Comparison of ENCODE assay signal across 8 cellular contexts in the genomic region with DNA sequence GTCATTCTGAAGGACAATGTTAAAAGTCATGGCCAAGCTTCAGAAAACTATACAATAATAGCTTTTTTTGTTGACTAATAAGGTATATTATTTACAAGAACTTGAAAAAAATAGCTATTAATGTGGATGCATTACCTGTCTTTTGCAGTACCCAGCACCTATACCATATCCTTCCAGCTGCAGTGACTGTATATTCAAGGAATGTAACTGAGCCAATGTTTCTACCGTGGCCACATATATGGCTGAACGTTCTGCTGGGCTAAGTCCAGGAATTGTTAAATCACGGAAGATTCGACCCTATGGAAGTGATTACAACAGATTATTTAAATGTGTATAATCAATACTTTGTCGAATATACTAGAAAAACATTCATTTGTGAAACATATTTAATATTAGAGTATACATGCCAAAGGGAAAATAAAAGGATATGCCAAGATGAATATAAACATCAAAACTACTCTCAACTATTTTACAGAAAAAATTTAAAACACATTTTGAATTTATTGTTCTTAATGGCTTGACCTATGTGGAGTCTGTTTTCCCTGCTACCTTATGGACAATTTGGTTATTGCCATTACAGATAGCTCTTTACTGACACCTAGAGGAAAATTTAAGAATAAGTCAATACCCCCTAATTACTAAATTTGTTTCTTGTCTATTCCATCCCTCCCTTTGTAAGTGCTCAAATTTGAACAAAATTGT. TPM values are rescaled to one million over a fixed set of nuclear protein-coding genes. Genes with fewer than 3 reads are reported as not detected.
DNase-seq lines count a peak whose midpoint lies in the region; ATAC-seq, FAIRE-seq and TF ChIP-seq lines count a peak whose summit lies in the region.

No MANE protein-coding gene starts in this region.

- H3K23me2 ChIP-seq in H9 (ENCODE audit: insufficient read length, low read depth, low read length, poor library complexity, severe bottlenecking): no peaks in the 10 kb centered on the region

- H2AFZ ChIP-seq in H9 (ENCODE audit: low read length): no peak overlapping the region

- H3K4me3 Mint-ChIP-seq in CD4-positive, alpha-beta T cell: no peak overlapping the region
- H3K4me3 Mint-ChIP-seq in H9: no peak overlapping the region

- no peak overlapping the region for H2BK12ac ChIP-seq in H9 (ENCODE audit: insufficient read length, low read depth, low read length)

- H2BK15ac ChIP-seq in H9 (ENCODE audit: low read depth, low read length): no peak overlapping the region

- H3K9ac ChIP-seq in H9 (ENCODE audit: extremely low read depth, insufficient read length, low read length) (no peak overlapping the region), kidney (ENCODE audit: low read length in 2 of 2) (no peak overlapping the region)

- no peak overlapping the region for H3K27ac ChIP-seq in CD4-positive, alpha-beta T cell (ENCODE audit: low read depth, low read length)
- H3K27ac ChIP-seq in H9 (ENCODE audit: insufficient read length, low read depth, low read length): no peak overlapping the region
- H3K27ac ChIP-seq in kidney (ENCODE audit: low read depth in 2 of 2, low read length in 2 of 2): no peak overlapping the region
- H3K27ac ChIP-seq in uterus: no peak overlapping the region

- H3K79me2 ChIP-seq in H9 (ENCODE audit: insufficient read depth, low read length): no peaks in the 10 kb centered on the region

- H3K79me1 ChIP-seq in H9 (ENCODE audit: insufficient read depth, low read depth, low read length, poor library complexity, severe bottlenecking): no peaks in the 10 kb centered on the region

- no peaks in the 10 kb centered on the region for H3K27me3 ChIP-seq in CD4-positive, alpha-beta T cell (ENCODE audit: control insufficient read depth, insufficient read depth, low read length)
- no peaks in the 10 kb centered on the region for H3K27me3 ChIP-seq in H9 (ENCODE audit: insufficient read depth, low read length)
- H3K27me3 ChIP-seq in uterus: no peaks in the 10 kb centered on the region

- no peaks in the 10 kb centered on the region for H3K9me3 Mint-ChIP-seq in CD4-positive, alpha-beta T cell
- no peaks in the 10 kb centered on the region for H3K9me3 Mint-ChIP-seq in H9

- no peak overlapping the region for H3T11ph ChIP-seq in H9 (ENCODE audit: low read length)

- no peak overlapping the region for H3K14ac ChIP-seq in H9 (ENCODE audit: insufficient read depth, low read length)

- no peak overlapping the region for H3K18ac ChIP-seq in H9 (ENCODE audit: insufficient read length, low read depth, low read length)

- H4K8ac ChIP-seq in H9 (replicated peaks; ENCODE audit: insufficient read length, low read depth, low read length): no peak overlapping the region

- H3K56ac ChIP-seq in H9 (ENCODE audit: insufficient read length, low read depth, low read length): no peak overlapping the region

- POLR2A ChIA-PET in CD4-positive, alpha-beta T cell (lab: Charles Lee): interaction anchor here (0.6 to 0.9 kb wide), 2 partner anchors 16 to 19 kb away, joined by 3 to 4 read pairs; no protein-coding TSS in a partner anchor

- peak; percentile 85 for TF ChIP-seq CTCF in CD4-positive, alpha-beta T cell (IDR thresholded peaks at IDR 0.05)
- TF ChIP-seq CTCF in H9 (conservative IDR thresholded peaks at IDR 0.05) (peak; percentile 84), kidney (IDR thresholded peaks at IDR 0.05; ENCODE audit: borderline replicate concordance, extremely low read depth, insufficient read depth) (peak; percentile 55), uterus (IDR thresholded peaks at IDR 0.05) (peak; percentile 78 to 82 (median 80))

- H3K27ac Mint-ChIP-seq in CD4-positive, alpha-beta T cell: no peak overlapping the region
- no peak overlapping the region for H3K27ac Mint-ChIP-seq in H9

- no peak overlapping the region for H4K5ac ChIP-seq in H9 (ENCODE audit: insufficient read length, low read depth, low read length)

- H3K4ac ChIP-seq in H9 (ENCODE audit: low read depth, low read length): no peak overlapping the region

- peaks cover 10 to 25% of the 10 kb centered on the region in 2 donors for H3K36me3 ChIP-seq in kidney (ENCODE audit: control insufficient read depth in 1 of 2, insufficient read depth in 2 of 2, low read length in 2 of 2)
- H3K36me3 ChIP-seq in uterus: no peaks in the 10 kb centered on the region

- no CpG with 5 or more reads among the region's 5 CpGs for WGBS in H9 (ENCODE audit: extremely low coverage, insufficient read length, low lambda C conversion rate)

- no peak overlapping the region for H3K4me2 ChIP-seq in H9 (ENCODE audit: insufficient read depth, insufficient read length, low read length)

- H4K91ac ChIP-seq in H9 (ENCODE audit: insufficient read length, low read depth, low read length): no peak overlapping the region

- H3K27me3 Mint-ChIP-seq in CD4-positive, alpha-beta T cell: no peaks in the 10 kb centered on the region
- no peaks in the 10 kb centered on the region for H3K27me3 Mint-ChIP-seq in H9 (ENCODE audit: low read depth)

- H3K4me1 Mint-ChIP-seq in CD4-positive, alpha-beta T cell (ENCODE audit: low read depth): no peaks in the 10 kb centered on the region
- H3K4me1 Mint-ChIP-seq in H9: no peaks in the 10 kb centered on the region

- peak; percentile 58 for ATAC-seq in CD4-positive, alpha-beta T cell (ENCODE audit: poor library complexity)

- no peak overlapping the region for H3K23ac ChIP-seq in H9 (ENCODE audit: insufficient read length, low read depth, low read length)

- H3K9me3 ChIP-seq in CD4-positive, alpha-beta T cell (ENCODE audit: control insufficient read depth, low read length): no peaks in the 10 kb centered on the region
- H3K9me3 ChIP-seq in H9 (ENCODE audit: control insufficient read depth, low read depth, low read length): no peaks in the 10 kb centered on the region
- no peaks in the 10 kb centered on the region for H3K9me3 ChIP-seq in kidney (ENCODE audit: control insufficient read depth in 1 of 2, low read length in 2 of 2)
- no peaks in the 10 kb centered on the region for H3K9me3 ChIP-seq in uterus

- no peak overlapping the region for H2BK120ac ChIP-seq in H9 (ENCODE audit: low read depth, low read length, poor library complexity, severe bottlenecking)

- H2BK5ac ChIP-seq in H9 (ENCODE audit: insufficient read length, low read length): no peak overlapping the region

- H2AK5ac ChIP-seq in H9 (ENCODE audit: insufficient read length, low read length): no peak overlapping the region

- no peaks in the 10 kb centered on the region for H4K20me1 ChIP-seq in H9 (ENCODE audit: control insufficient read depth, insufficient read depth, insufficient read length)

- intact Hi-C loops in CD4-positive, alpha-beta T cell (cut with DNase I, micrococcal nuclease): loop anchor here (1.0 to 2.0 kb wide), 4 partner anchors 106 to 291 kb away; no protein-coding TSS in a partner anchor
- intact Hi-C loops in kidney (cut with DNase I) (loop anchor here (5.0 kb wide), 1 partner anchor 105 kb away; no protein-coding TSS in a partner anchor), uterus (cut with DNase I; ENCODE audit: low total_unique reads) (loop anchor here (5.0 kb wide), 1 partner anchor 105 kb away; no protein-coding TSS in a partner anchor)

- no peak for TF ChIP-seq POLR2A in uterus (IDR thresholded peaks at IDR 0.05)

- CTCF ChIA-PET in CD4-positive, alpha-beta T cell (lab: Charles Lee): interaction anchor here (0.8 to 2.0 kb wide), 4 partner anchors 17 to 290 kb away, joined by 3 to 11 read pairs (median 5); no protein-coding TSS in a partner anchor

- no peaks in the 10 kb centered on the region for H3K4me1 ChIP-seq in H9 (ENCODE audit: insufficient read depth, low read length)
- H3K4me1 ChIP-seq in kidney (ENCODE audit: control insufficient read depth in 1 of 2, insufficient read depth in 1 of 2, low read depth in 1 of 2, low read length in 2 of 2): no peaks in the 10 kb centered on the region
- H3K4me1 ChIP-seq in uterus: no peaks in the 10 kb centered on the region

- FAIRE-seq in kidney (lab: Jason Lieb, UNC): peak; percentile 91

- DNase-seq in CD4-positive, alpha-beta T cell: no peak
- no peak for DNase-seq in H9
- peak; percentile 4 to 66 for DNase-seq in NCI-H526 (lab: John Stamatoyannopoulos, UW)
- peak; percentile 21 for DNase-seq in brain pericyte (ENCODE audit: low read depth, low spot score)
- no peak for DNase-seq in kidney
- DNase-seq in uterus: no peak
- DNase-seq in Ammon's horn (ENCODE audit: low spot score): no peak
- no peak for DNase-seq in COLO668 (lab: John Stamatoyannopoulos, UW; ENCODE audit: unreplicated experiment)

- H3K36me3 Mint-ChIP-seq in CD4-positive, alpha-beta T cell (ENCODE audit: low read depth): peaks cover 38% of the 10 kb centered on the region
- peaks cover 0 to 8% (median 4%) of the 10 kb centered on the region in 3 experiments; a peak in 2 of 7 replicates for H3K36me3 Mint-ChIP-seq in H9 (ENCODE audit: insufficient read depth in 1 of 3, low read depth in 3 of 3)

- no peak overlapping the region for H2BK20ac ChIP-seq in H9 (ENCODE audit: low read depth, low read length, poor library complexity, severe bottlenecking)

- H3K4me3 ChIP-seq in kidney (ENCODE audit: low read length in 2 of 2) (no peak overlapping the region), uterus (no peak overlapping the region)

RNA-seq across cellular contexts. Expression of gene ACAD11, which starts 17.6 kb away (rescaled TPM):
- total RNA-seq in CD4-positive, alpha-beta T cell: 10 to 100 TPM; 26.6 to 27.9 TPM
- total RNA-seq in H9 (2021) (15.6 and 18.0 TPM in 2 replicates), kidney (21.4 TPM), uterus (100 to 1,000 TPM in 1 of 4 donors, 10 to 100 TPM in 3; 24.7 to 115 (median 47.0) TPM)
- polyA plus RNA-seq in kidney (ENCODE audit: insufficient read depth, low read depth, low replicate concordance): 47.7 TPM

RNA-seq across cellular contexts. Expression of gene UBA5, which starts 18.1 kb away (rescaled TPM):
- 10 to 100 TPM; 35.4 to 39.2 TPM for total RNA-seq in CD4-positive, alpha-beta T cell
- total RNA-seq in H9 (2021) (37.7 and 39.2 TPM in 2 replicates), kidney (45.1 TPM), uterus (10 to 100 TPM; 12.6 to 67.2 (median 39.6) TPM)
- polyA plus RNA-seq in kidney (ENCODE audit: insufficient read depth, low read depth, low replicate concordance): 32.1 TPM

RNA-seq across cellular contexts. Expression of gene ACKR4, which starts 44.9 kb away (rescaled TPM):
- total RNA-seq in CD4-positive, alpha-beta T cell: under 1 TPM; 0.16 to 0.17 TPM
- total RNA-seq in H9 (2021) (not detected in 2 replicates), kidney (1.0 TPM), uterus (1 to 10 TPM; 2.0 to 4.7 (median 4.4) TPM)
- 1.1 TPM for polyA plus RNA-seq in kidney (ENCODE audit: insufficient read depth, low read depth, low replicate concordance)

Comparison
In these comparisons a context has a peak if more than half of its experiments do, and no peak if none do; other contexts are left out.
1. DNase-seq: peak in NCI-H526 (2 of 2) and brain pericyte (single experiment); none in CD4-positive, alpha-beta T cell (0 of 10), H9 (single experiment), kidney (single experiment), uterus (0 of 2), Ammon's horn (single experiment) and COLO668 (single experiment).
2. Peak in every context shown above with its lines, with median percentiles within 50 percentile points of each other: CTCF ChIP-seq.